In genomic region chr6:76942203-76942971, GRCh38 we compare ENCODE assay signal across 25 cellular contexts.
"Had no signal": no experiment of that assay in that cellular context is flagged by ENCODE, and none has a peak within 500 bp of the region (broad histone marks: within the 10 kb centered on the region; RNA-seq: fewer than 3 reads in every experiment).

No MANE protein-coding gene starts in this region.

- H3K4me3 Mint-ChIP-seq: activated naive CD8-positive, alpha-beta T cell; brain; effector memory CD8-positive, alpha-beta T cell; nephron had no signal

- H3K36me3 ChIP-seq: gastrocnemius medialis, right atrium auricular region, spleen, suprapubic skin, tibial artery, WERI-Rb-1 had no signal

- H3K27ac ChIP-seq: gastrocnemius medialis, parathyroid adenoma, psoas muscle, right atrium auricular region, spleen, suprapubic skin, tibial artery, WERI-Rb-1 had no signal

- H3K27ac Mint-ChIP-seq: activated naive CD8-positive, alpha-beta T cell; brain; effector memory CD8-positive, alpha-beta T cell; nephron had no signal

- H3K9me3 Mint-ChIP-seq: nephron had no signal

- H3K4me1 ChIP-seq: gastrocnemius medialis, parathyroid adenoma, psoas muscle, right atrium auricular region, spleen, suprapubic skin, tibial artery had no signal

- H3K4me1 Mint-ChIP-seq: brain, nephron had no signal

- H3K27me3 Mint-ChIP-seq: activated naive CD8-positive, alpha-beta T cell; effector memory CD8-positive, alpha-beta T cell had no signal

- DNase-seq: activated CD4-positive, alpha-beta T cell treated with anti-CD3 and anti-CD28 coated beads for 48 hours; activated CD4-positive, alpha-beta T cell treated with anti-CD3 and anti-CD28 coated beads, Interleukin-2, amount 50 U/mL, for 48 hours; activated CD8-positive, alpha-beta memory T cell treated with anti-CD3 and anti-CD28 coated beads for 24 hours; activated effector memory CD4-positive, alpha-beta T cell treated with Interleukin-2 at 50 U/mL for 16 hours; activated naive CD4-positive, alpha-beta T cell treated with Interleukin-2 at 50 U/mL for 16 hours; aorta; caudate nucleus; cortex of kidney; effector memory CD8-positive, alpha-beta T cell; erythroblast; gastrocnemius medialis; glutamatergic neuron; left ventricle myocardium superior; psoas muscle; spleen; stimulated activated naive CD4-positive, alpha-beta T cell; tibial artery; WERI-Rb-1 had no signal

- H3K9me3 ChIP-seq: gastrocnemius medialis, tibial artery had no signal

- H3K4me3 ChIP-seq: gastrocnemius medialis, psoas muscle, right atrium auricular region, spleen, suprapubic skin, tibial artery had no signal

- H3K27me3 ChIP-seq: gastrocnemius medialis, right atrium auricular region, spleen, suprapubic skin, tibial artery had no signal

- ATAC-seq: activated CD4-positive, CD25-positive, alpha-beta regulatory T cell treated with anti-CD3 and anti-CD28 coated beads, Interleukin-2, amount 50 U/mL, for 24 hours; effector memory CD8-positive, alpha-beta T cell; gastrocnemius medialis; left ventricle myocardium superior; psoas muscle had no signal

- H3K36me3 Mint-ChIP-seq: activated naive CD8-positive, alpha-beta T cell; brain had no signal
